ENCODE assay signal across 1 cellular context in the genomic region with DNA sequence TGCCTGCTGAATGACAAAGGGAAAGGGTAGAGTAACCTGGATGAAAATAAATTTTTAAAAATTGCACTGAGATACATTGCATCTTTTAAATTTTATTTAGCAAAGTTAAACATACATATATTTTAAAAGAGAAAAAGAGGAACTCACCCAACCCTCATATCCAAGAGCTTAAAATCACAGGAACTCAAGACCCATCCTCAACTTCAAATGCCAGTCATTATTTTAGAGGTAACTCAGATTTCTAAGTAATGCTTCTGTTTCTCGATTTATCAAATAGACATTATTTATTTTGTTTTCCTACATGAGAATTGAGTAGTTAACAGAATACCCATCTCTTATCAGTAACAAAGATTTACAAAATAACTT.
A peak's percentile ranks its signal among the peaks of the same experiment; 100 is the strongest.
TF ChIP-seq lines count a peak whose summit lies in the region.

No MANE protein-coding gene starts in this region.

TF ChIP-seq in HepG2, 621 proteins besides CTCF, POLR2A, EP300 and RAD21:
- no peak for TF ChIP-seq FOXC1 (CRISPR knock-in tag; IDR thresholded peaks at IDR 0.05; ENCODE audit: borderline replicate concordance)
- TF ChIP-seq AGO2 (optimal IDR thresholded peaks at IDR 0.05; ENCODE audit: low read depth, low read length): peak; percentile 41
- TF ChIP-seq ZNF773 (CRISPR knock-in tag; IDR thresholded peaks at IDR 0.05; ENCODE audit: borderline replicate concordance): no peak
- no peak for TF ChIP-seq ZNF558 (CRISPR knock-in tag; IDR thresholded peaks at IDR 0.05; ENCODE audit: borderline replicate concordance)
- TF ChIP-seq, protein P1, sequence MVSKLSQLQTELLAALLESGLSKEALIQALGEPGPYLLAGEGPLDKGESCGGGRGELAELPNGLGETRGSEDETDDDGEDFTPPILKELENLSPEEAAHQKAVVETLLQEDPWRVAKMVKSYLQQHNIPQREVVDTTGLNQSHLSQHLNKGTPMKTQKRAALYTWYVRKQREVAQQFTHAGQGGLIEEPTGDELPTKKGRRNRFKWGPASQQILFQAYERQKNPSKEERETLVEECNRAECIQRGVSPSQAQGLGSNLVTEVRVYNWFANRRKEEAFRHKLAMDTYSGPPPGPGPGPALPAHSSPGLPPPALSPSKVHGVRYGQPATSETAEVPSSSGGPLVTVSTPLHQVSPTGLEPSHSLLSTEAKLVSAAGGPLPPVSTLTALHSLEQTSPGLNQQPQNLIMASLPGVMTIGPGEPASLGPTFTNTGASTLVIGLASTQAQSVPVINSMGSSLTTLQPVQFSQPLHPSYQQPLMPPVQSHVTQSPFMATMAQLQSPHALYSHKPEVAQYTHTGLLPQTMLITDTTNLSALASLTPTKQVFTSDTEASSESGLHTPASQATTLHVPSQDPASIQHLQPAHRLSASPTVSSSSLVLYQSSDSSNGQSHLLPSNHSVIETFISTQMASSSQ (IDR thresholded peaks at IDR 0.05; ENCODE audit: low read depth): no peak
- TF ChIP-seq, protein P1 (CRISPR knock-in tag; IDR thresholded peaks at IDR 0.05; ENCODE audit: borderline replicate concordance): no peak
